10 cellular contexts compared by ENCODE assay signal in the genomic region with DNA sequence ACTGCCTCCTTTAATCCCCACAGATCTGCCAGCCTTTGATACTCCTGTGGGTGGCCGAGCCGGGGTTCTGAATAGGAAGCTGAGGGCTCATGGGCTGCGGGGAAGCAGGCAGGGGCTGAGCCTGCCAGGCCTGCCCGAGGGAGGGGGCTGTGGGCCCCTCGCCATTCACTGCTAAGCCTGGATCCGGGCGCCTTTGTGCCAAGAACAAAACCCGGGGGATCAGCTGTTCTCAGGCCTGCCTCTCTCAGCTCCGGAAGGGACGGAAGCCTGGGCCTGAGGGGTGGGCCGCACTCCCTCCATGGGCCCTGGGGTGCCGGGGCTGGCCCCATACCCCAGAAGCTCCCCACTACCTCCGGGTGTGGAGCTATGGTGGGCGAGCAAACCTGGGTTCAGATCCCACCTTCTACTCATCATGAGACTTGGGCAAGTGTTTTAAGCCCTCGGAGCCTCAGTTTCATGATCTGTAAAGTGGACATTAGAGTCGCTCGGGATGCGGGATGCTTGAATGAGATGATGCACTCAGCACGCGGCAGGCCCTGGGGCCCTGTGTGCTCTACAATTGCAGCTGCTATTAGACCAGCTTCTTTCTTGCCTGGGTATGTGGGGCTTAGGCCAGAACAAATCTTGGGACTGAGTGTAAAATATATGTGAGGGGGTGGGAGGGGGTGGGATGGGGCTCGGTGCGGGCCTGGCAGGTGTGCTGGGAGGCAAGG. TPM values are rescaled to one million over a fixed set of nuclear protein-coding genes. Genes with fewer than 3 reads are reported as not detected.
DNase-seq lines count a peak whose midpoint lies in the region; ATAC-seq and TF ChIP-seq lines count a peak whose summit lies in the region.
"Had no signal": no experiment of that assay in that cellular context is flagged by ENCODE, and none has a peak within 500 bp of the region (broad histone marks: within the 10 kb centered on the region; RNA-seq: fewer than 3 reads in every experiment).

No MANE protein-coding gene starts in this region.

- CTCF ChIA-PET in MCF 10A (lab: Yijun Ruan, JAX) (interaction anchor here (1.0 to 1.4 kb wide), 3 partner anchors 22 to 97 kb away, joined by 3 to 5 read pairs (median 4); no protein-coding TSS in a partner anchor), mammary epithelial cell (lab: Charles Lee; ENCODE audit: low non-redundant PET) (no interaction called here)

- H3K9me3 Mint-ChIP-seq in MCF 10A (ENCODE audit: unreplicated experiment) = no peaks in the 10 kb centered on the region
- H3K9me3 Mint-ChIP-seq: activated CD4-positive, alpha-beta memory T cell treated with anti-CD3 and anti-CD28 coated beads for 36 hours; activated naive CD4-positive, alpha-beta T cell treated with anti-CD3 and anti-CD28 coated beads, Interleukin-2, amount 10 ng/mL, durations not matched to agents 7 days and 5 days had no signal

- TF ChIP-seq POLR2A in uterus (IDR thresholded peaks at IDR 0.05) = no peak

- BruUV-seq in MCF 10A (replicated peaks; lab: Mats Ljungman, UMichigan) (no TSS peak), mammary epithelial cell (replicated peaks; lab: Mats Ljungman, UMichigan) (no TSS peak)

- no peak overlapping the region for H2AFZ ChIP-seq in mammary epithelial cell (ENCODE audit: low read depth, low read length)
- H2AFZ ChIP-seq in osteoblast (ENCODE audit: low read length) = no peak overlapping the region

- ATAC-seq in GM19328 (IDR thresholded peaks at IDR 0.05; ENCODE audit: unreplicated experiment) = no peak

- 79% methylated on average over 11 of the region's 22 CpGs for WGBS in mammary epithelial cell (ENCODE audit: low coverage, missing lambda C conversion rate)

- no peak overlapping the region for H3K9ac ChIP-seq in mammary epithelial cell (ENCODE audit: insufficient read depth, low read length)

- H3K27ac ChIP-seq in mammary epithelial cell (ENCODE audit: insufficient read depth, low read depth, low read length) (no peak overlapping the region), epithelial cell of prostate (peak overlapping the region; percentile 98), osteoblast (ENCODE audit: low read depth, low read length) (peak overlapping the region; percentile 81), uterus (peak overlapping the region; percentile 88 to 98)

- POLR2A ChIA-PET in MCF 10A (lab: Yijun Ruan, JAX) = interaction anchor here (0.7 to 5.6 kb wide), 10 partner anchors 8 to 68 kb away, joined by 3 to 66 read pairs (median 4); a partner anchor contains a TSS

- intact Hi-C loops in MCF 10A (cut with micrococcal nuclease) = no loop called here
- intact Hi-C loops in mammary epithelial cell (cut with micrococcal nuclease) = no loop called here
- intact Hi-C loops in uterus (cut with DNase I; ENCODE audit: low total_unique reads) = no loop called here

- H3K27me3 ChIP-seq in mammary epithelial cell (ENCODE audit: insufficient read depth, low read length) (no peaks in the 10 kb centered on the region), osteoblast (ENCODE audit: insufficient read depth, low read length) (no peaks in the 10 kb centered on the region), uterus (no peaks in the 10 kb centered on the region)

- H3K36me3 ChIP-seq in mammary epithelial cell (ENCODE audit: insufficient read depth, low read length) (no peaks in the 10 kb centered on the region), osteoblast (ENCODE audit: insufficient read depth, low read length) (no peaks in the 10 kb centered on the region), uterus (no peaks in the 10 kb centered on the region)

- H3K27me3 Mint-ChIP-seq in MCF 10A (ENCODE audit: insufficient read depth, unreplicated experiment) = no peaks in the 10 kb centered on the region

- H4K20me1 ChIP-seq in mammary epithelial cell (ENCODE audit: insufficient read depth, low read length) (no peaks in the 10 kb centered on the region), osteoblast (ENCODE audit: insufficient read depth, low read length) (no peaks in the 10 kb centered on the region)

- H3K27ac Mint-ChIP-seq in MCF 10A (ENCODE audit: low read depth, unreplicated experiment) = peak overlapping the region; percentile 71
- H3K27ac Mint-ChIP-seq: activated CD4-positive, alpha-beta memory T cell treated with anti-CD3 and anti-CD28 coated beads for 36 hours; activated naive CD4-positive, alpha-beta T cell treated with anti-CD3 and anti-CD28 coated beads, Interleukin-2, amount 10 ng/mL, durations not matched to agents 7 days and 5 days had no signal

- no peaks in the 10 kb centered on the region for H3K9me3 ChIP-seq in mammary epithelial cell (replicated peaks; ENCODE audit: insufficient read depth, low read length)
- H3K9me3 ChIP-seq in osteoblast (ENCODE audit: low read depth, low read length) = no peaks in the 10 kb centered on the region
- no peaks in the 10 kb centered on the region for H3K9me3 ChIP-seq in uterus

- dilution Hi-C loops in mammary epithelial cell (cut with HindIII; ENCODE audit: low sequenced_read_pairs) = no loop called here

- H3K4me3 ChIP-seq in mammary epithelial cell (replicated peaks in 1 of 3; ENCODE audit: insufficient read depth in 1 of 3, low read depth in 2 of 3, low read length in 3 of 3) = no peak overlapping the region
- H3K4me3 ChIP-seq in osteoblast (ENCODE audit: insufficient read depth, low read length) = no peak overlapping the region
- H3K4me3 ChIP-seq in uterus = no peak overlapping the region

- TF ChIP-seq CTCF in MCF 10A (IDR thresholded peaks at IDR 0.05; ENCODE audit: unreplicated experiment) (no peak), mammary epithelial cell (conservative IDR thresholded peaks at IDR 0.05 in 1 of 2, IDR thresholded peaks at IDR 0.05 in 1 of 2; ENCODE audit: extremely low read depth in 1 of 2, insufficient read depth in 1 of 2, low read depth in 1 of 2, low read length in 2 of 2) (no peak), osteoblast (IDR thresholded peaks at IDR 0.05; ENCODE audit: extremely low read depth, low read depth, low read length) (no peak), uterus (IDR thresholded peaks at IDR 0.05) (no peak)

- peaks cover 6% of the 10 kb centered on the region for H3K36me3 Mint-ChIP-seq in MCF 10A (ENCODE audit: insufficient read depth, unreplicated experiment)
- H3K36me3 Mint-ChIP-seq: activated CD4-positive, alpha-beta memory T cell treated with anti-CD3 and anti-CD28 coated beads for 36 hours; activated naive CD4-positive, alpha-beta T cell treated with anti-CD3 and anti-CD28 coated beads, Interleukin-2, amount 10 ng/mL, durations not matched to agents 7 days and 5 days had no signal

- in situ Hi-C loops in mammary epithelial cell (cut with MboI; ENCODE audit: low sequenced_read_pairs in 2 of 2) = no loop called here

- H3K4me3 Mint-ChIP-seq in MCF 10A (ENCODE audit: unreplicated experiment) = no peak overlapping the region
- H3K4me3 Mint-ChIP-seq: activated CD4-positive, alpha-beta memory T cell treated with anti-CD3 and anti-CD28 coated beads for 36 hours; activated naive CD4-positive, alpha-beta T cell treated with anti-CD3 and anti-CD28 coated beads, Interleukin-2, amount 10 ng/mL, durations not matched to agents 7 days and 5 days had no signal

- DNase-seq in MCF 10A (ENCODE audit: unreplicated experiment) (no peak), mammary epithelial cell (no peak), epithelial cell of prostate (ENCODE audit: low read depth, low spot score) (no peak), osteoblast (ENCODE audit: insufficient read length, low spot score, missing footprints) (peak; percentile 61), uterus (no peak), HK-2 (ENCODE audit: unreplicated experiment) (no peak), GM19240 (ENCODE audit: insufficient read length, low spot score) (no peak)
- DNase-seq: activated CD4-positive, alpha-beta memory T cell treated with anti-CD3 and anti-CD28 coated beads for 36 hours; activated naive CD4-positive, alpha-beta T cell treated with anti-CD3 and anti-CD28 coated beads, Interleukin-2, amount 10 ng/mL, durations not matched to agents 7 days and 5 days had no signal

- H3K4me2 ChIP-seq in mammary epithelial cell (ENCODE audit: insufficient read depth, low read depth, low read length) (no peak overlapping the region), osteoblast (ENCODE audit: insufficient read depth, low read length) (no peak overlapping the region)

- H3K4me1 Mint-ChIP-seq in MCF 10A (ENCODE audit: insufficient read depth, unreplicated experiment) = peaks cover 52% of the 10 kb centered on the region
- H3K4me1 Mint-ChIP-seq: activated naive CD4-positive, alpha-beta T cell treated with anti-CD3 and anti-CD28 coated beads, Interleukin-2, amount 10 ng/mL, durations not matched to agents 7 days and 5 days had no signal

- H3K4me1 ChIP-seq in mammary epithelial cell (ENCODE audit: insufficient read depth, low read length) = peaks cover 62% of the 10 kb centered on the region
- peaks cover 51% of the 10 kb centered on the region for H3K4me1 ChIP-seq in osteoblast (ENCODE audit: insufficient read depth, low read length)
- H3K4me1 ChIP-seq in uterus = peaks cover 25 to 39% of the 10 kb centered on the region in 2 donors

- no peaks in the 10 kb centered on the region for H3K79me2 ChIP-seq in mammary epithelial cell (ENCODE audit: insufficient read depth, low read length)
- no peaks in the 10 kb centered on the region for H3K79me2 ChIP-seq in osteoblast (ENCODE audit: insufficient read depth, low read length)

RNA-seq across cellular contexts. Expression of a gene that starts 19.2 kb away (rescaled TPM):
- total RNA-seq in MCF 10A (2022) (206 and 248 TPM in 2 replicates), mammary epithelial cell (100 to 1,000 TPM in 1 of 2 donors, 10 to 100 TPM in 1; 77.3 to 181 TPM), osteoblast (13.3 and 21.0 TPM in 2 replicates), uterus (10 to 100 TPM in 2 of 4 donors, 1 to 10 TPM in 2; 2.4 to 32.9 (median 16.3) TPM)
- polyA plus RNA-seq in mammary epithelial cell = 91.7 TPM
- polyA minus RNA-seq in mammary epithelial cell = 181 TPM

RNA-seq across cellular contexts. Expression of a gene that starts 37.4 kb away (rescaled TPM):
- total RNA-seq in MCF 10A (2022) (1.7 and 1.9 TPM in 2 replicates), mammary epithelial cell (1 to 10 TPM; 3.0 to 3.5 TPM), osteoblast (5.9 and 6.5 TPM in 2 replicates), uterus (10 to 100 TPM in 2 of 4 donors, 1 to 10 TPM in 2; 3.6 to 26.8 (median 12.2) TPM)
- 4.0 TPM for polyA plus RNA-seq in mammary epithelial cell
- polyA minus RNA-seq in mammary epithelial cell = 2.0 TPM
